Comparison of ENCODE assay signal across 8 cellular contexts in genomic region chr3:42802876-42803799, GRCh38. TPM values are rescaled to one million over a fixed set of nuclear protein-coding genes. Genes with fewer than 3 reads are reported as not detected.
DNase-seq lines count a peak whose midpoint lies in the region; ATAC-seq and TF ChIP-seq lines count a peak whose summit lies in the region.

No MANE protein-coding gene starts in this region.

- H3K36me3 Mint-ChIP-seq in activated T-cell treated with anti-CD3 and anti-CD28 coated beads, Interleukin-2, amount 50 U/mL, for 72 hours (ENCODE audit: insufficient read depth in 2 of 2), result peaks cover 1 to 2% of the 10 kb centered on the region in 2 donors

- peak overlapping the region; percentile 94 to 96 for H3K4me3 Mint-ChIP-seq in activated T-cell treated with anti-CD3 and anti-CD28 coated beads, Interleukin-2, amount 50 U/mL, for 72 hours

- H3K27me3 ChIP-seq in rectal smooth muscle tissue (ENCODE audit: control insufficient read depth, insufficient read depth, low read length), result no peaks in the 10 kb centered on the region

- no peaks in the 10 kb centered on the region for H3K36me3 ChIP-seq in rectal smooth muscle tissue (ENCODE audit: control insufficient read depth, insufficient read depth, low read length)

- ATAC-seq in activated T-cell treated with anti-CD3 and anti-CD28 coated beads, Interleukin-2, amount 50 U/mL, for 72 hours (replicated peaks in 1 of 2), result no peak
- ATAC-seq in left ventricle myocardium superior (peak; percentile 1), GM21576 (IDR thresholded peaks at IDR 0.05; ENCODE audit: unreplicated experiment) (no peak), GM21423 (IDR thresholded peaks at IDR 0.05; ENCODE audit: unreplicated experiment) (no peak), HG03045 (IDR thresholded peaks at IDR 0.05; ENCODE audit: unreplicated experiment) (no peak)

- TF ChIP-seq CTCF in C4-2B (conservative IDR thresholded peaks at IDR 0.05), result no peak

- DNase-seq in HT1080 (ENCODE audit: low read depth) (peak; percentile 34), left ventricle myocardium superior (no peak)
- DNase-seq in activated T-cell treated with anti-CD3 and anti-CD28 coated beads, Interleukin-2, amount 50 U/mL, for 72 hours, result no peak

- H3K4me1 Mint-ChIP-seq in activated T-cell treated with anti-CD3 and anti-CD28 coated beads, Interleukin-2, amount 50 U/mL, for 72 hours (ENCODE audit: low read depth), result peaks cover 54% of the 10 kb centered on the region

- peak overlapping the region; percentile 91 for H3K27ac Mint-ChIP-seq in activated T-cell treated with anti-CD3 and anti-CD28 coated beads, Interleukin-2, amount 50 U/mL, for 72 hours

- H3K4me1 ChIP-seq in rectal smooth muscle tissue (ENCODE audit: control insufficient read depth, insufficient read depth, low read length), result peaks cover 16% of the 10 kb centered on the region

- H3K27ac ChIP-seq in C4-2B, result peak overlapping the region; percentile 91
- peak overlapping the region; percentile 96 for H3K27ac ChIP-seq in rectal smooth muscle tissue (ENCODE audit: low read depth, low read length)

- intact Hi-C loops in left ventricle myocardium superior (cut with micrococcal nuclease), result no loop called here

- peaks cover 24% of the 10 kb centered on the region for H3K27me3 Mint-ChIP-seq in activated T-cell treated with anti-CD3 and anti-CD28 coated beads, Interleukin-2, amount 50 U/mL, for 72 hours (ENCODE audit: low read depth)

- H3K4me3 ChIP-seq in rectal smooth muscle tissue (ENCODE audit: low read length), result peak overlapping the region; percentile 95

- H3K9ac ChIP-seq in rectal smooth muscle tissue (ENCODE audit: low read length), result peak overlapping the region; percentile 97

- no peaks in the 10 kb centered on the region for H3K9me3 Mint-ChIP-seq in activated T-cell treated with anti-CD3 and anti-CD28 coated beads, Interleukin-2, amount 50 U/mL, for 72 hours

RNA-seq across cellular contexts. Expression of gene HIGD1A, which starts 1.2 kb away (rescaled TPM):
- total RNA-seq in HT1080 (2014; rRNA removed; shearing (Covaris generic)), result 116 and 132 TPM in 2 replicates
- polyA plus RNA-seq in HT1080 (2015; cell fraction: cytosol; rRNA removed), result 215 and 230 TPM in 2 replicates
- 77.6 and 105 TPM in 2 replicates for polyA plus RNA-seq in HT1080 (2015; cell fraction: nucleus; rRNA removed)
- total RNA-seq in activated T-cell treated with anti-CD3 and anti-CD28 coated beads, Interleukin-2, amount 50 U/mL, for 72 hours, result 10 to 100 TPM; 54.0 to 63.8 TPM
- 333 TPM for total RNA-seq in left ventricle myocardium superior

RNA-seq across cellular contexts. Expression of gene ACKR2, which starts 6.1 kb away (rescaled TPM):
- not detected in 2 replicates for total RNA-seq in HT1080 (2014; rRNA removed; shearing (Covaris generic))
- polyA plus RNA-seq in HT1080 (2015; cell fraction: cytosol; rRNA removed), result 0.07 and 0.13 TPM in 2 replicates
- polyA plus RNA-seq in HT1080 (2015; cell fraction: nucleus; rRNA removed), result 0.07 and 0.17 TPM in 2 replicates
- 1 to 10 TPM; 1.1 to 1.2 TPM for total RNA-seq in activated T-cell treated with anti-CD3 and anti-CD28 coated beads, Interleukin-2, amount 50 U/mL, for 72 hours
- total RNA-seq in left ventricle myocardium superior, result 0.92 TPM

RNA-seq across cellular contexts. Expression of gene CCDC13, which starts 30.1 kb away (rescaled TPM):
- not detected in 2 replicates for total RNA-seq in HT1080 (2014; rRNA removed; shearing (Covaris generic))
- 0.10 and 0.17 TPM in 2 replicates for polyA plus RNA-seq in HT1080 (2015; cell fraction: cytosol; rRNA removed)
- 0.43 TPM in 1 of 2 replicates, not detected in the other for polyA plus RNA-seq in HT1080 (2015; cell fraction: nucleus; rRNA removed)
- under 1 TPM; 0.32 to 0.70 TPM for total RNA-seq in activated T-cell treated with anti-CD3 and anti-CD28 coated beads, Interleukin-2, amount 50 U/mL, for 72 hours
- 0.17 TPM for total RNA-seq in left ventricle myocardium superior
